In genomic region chr1:3899776-3900149, GRCh38 we compare ENCODE assay signal across 7 cellular contexts. TPM values are rescaled to one million over a fixed set of nuclear protein-coding genes. Genes with fewer than 3 reads are reported as not detected.
DNase-seq lines count a peak whose midpoint lies in the region; ATAC-seq, FAIRE-seq and TF ChIP-seq lines count a peak whose summit lies in the region.

No MANE protein-coding gene starts in this region.

- no peak for TF ChIP-seq CTCF in WI38 (IDR thresholded peaks at IDR 0.05; ENCODE audit: low read depth, low read length)
- TF ChIP-seq CTCF in foreskin keratinocyte (conservative IDR thresholded peaks at IDR 0.05), result peak; percentile 29

- 0 to 1% (median 1%) methylated on average over 22 to 25 of the region's 25 CpGs for WGBS in small intestine, 3 donors

- peak overlapping the region; percentile 93 for H3K4me3 ChIP-seq in WI38 (ENCODE audit: low read depth, low read length)
- H3K4me3 ChIP-seq in small intestine (ENCODE audit: low read depth in 1 of 2, low read length in 2 of 2), result peak overlapping the region; percentile 70 to 87

- peak; percentile 3 for ATAC-seq in GM18511 (IDR thresholded peaks at IDR 0.05; ENCODE audit: unreplicated experiment)
- ATAC-seq in HG02840 (IDR thresholded peaks at IDR 0.05; ENCODE audit: low FRiP score, unreplicated experiment), result peak; percentile 1
- peak; percentile 0 for ATAC-seq in foreskin keratinocyte
- no peak for ATAC-seq in GM19467 (IDR thresholded peaks at IDR 0.05; ENCODE audit: unreplicated experiment)

- H3K9me3 ChIP-seq in small intestine (ENCODE audit: control insufficient read depth, low read depth), result no peaks in the 10 kb centered on the region

- FAIRE-seq in small intestine (lab: Jason Lieb, UNC), result no peak

- H3K27me3 ChIP-seq in foreskin keratinocyte, result no peaks in the 10 kb centered on the region
- H3K27me3 ChIP-seq in small intestine (ENCODE audit: control insufficient read depth in 2 of 2, insufficient read depth in 2 of 2, low read length in 2 of 2), result no peaks in the 10 kb centered on the region

- peak overlapping the region; percentile 79 for H3K27ac ChIP-seq in foreskin keratinocyte
- peak overlapping the region; percentile 90 to 97 for H3K27ac ChIP-seq in small intestine (ENCODE audit: low read depth in 1 of 2, low read length in 1 of 2)

- H3K4me1 ChIP-seq in foreskin keratinocyte (peaks cover 6% of the 10 kb centered on the region), small intestine (ENCODE audit: control insufficient read depth in 2 of 2, insufficient read depth in 1 of 2, low read depth in 1 of 2, low read length in 1 of 2) (peaks cover 0 to 2% of the 10 kb centered on the region in 2 donors)

- peaks cover 0 to 3% of the 10 kb centered on the region in 2 donors for H3K36me3 ChIP-seq in small intestine (ENCODE audit: control insufficient read depth in 2 of 2, insufficient read depth in 2 of 2, low read length in 2 of 2)

- no peak for DNase-seq in foreskin keratinocyte
- DNase-seq in small intestine, result no peak
- no peak for DNase-seq in stimulated activated CD8-positive, alpha-beta memory T cell treated with anti-CD3 and anti-CD28 coated beads, Interleukin-4, amount 100 ng/mL, for 48 hours

RNA-seq across cellular contexts. Expression of gene C1orf174, which starts 0.3 kb away (rescaled TPM):
- total RNA-seq in foreskin keratinocyte, result 35.7 and 41.1 TPM in 2 replicates
- polyA plus RNA-seq in foreskin keratinocyte, result 27.5 and 32.8 TPM in 2 replicates
- polyA plus RNA-seq in small intestine, result 10 to 100 TPM; 10.8 to 20.1 (median 19.2) TPM

RNA-seq across cellular contexts. Expression of gene DFFB, which starts 42.5 kb away (rescaled TPM):
- total RNA-seq in foreskin keratinocyte, result 4.7 and 5.9 TPM in 2 replicates
- 3.9 and 4.3 TPM in 2 replicates for polyA plus RNA-seq in foreskin keratinocyte
- polyA plus RNA-seq in small intestine, result 10 to 100 TPM in 2 of 3 donors, 1 to 10 TPM in 1; 8.7 to 22.6 (median 14.6) TPM

RNA-seq across cellular contexts. Expression of gene CEP104, which starts 42.8 kb away (rescaled TPM):
- 24.3 and 25.0 TPM in 2 replicates for total RNA-seq in foreskin keratinocyte
- polyA plus RNA-seq in foreskin keratinocyte (16.5 and 17.7 TPM in 2 replicates), small intestine (10 to 100 TPM in 1 of 3 donors, 1 to 10 TPM in 2; 8.7 to 12.7 (median 8.9) TPM)
